ENCODE assay signal across 26 cellular contexts in the genomic region with DNA sequence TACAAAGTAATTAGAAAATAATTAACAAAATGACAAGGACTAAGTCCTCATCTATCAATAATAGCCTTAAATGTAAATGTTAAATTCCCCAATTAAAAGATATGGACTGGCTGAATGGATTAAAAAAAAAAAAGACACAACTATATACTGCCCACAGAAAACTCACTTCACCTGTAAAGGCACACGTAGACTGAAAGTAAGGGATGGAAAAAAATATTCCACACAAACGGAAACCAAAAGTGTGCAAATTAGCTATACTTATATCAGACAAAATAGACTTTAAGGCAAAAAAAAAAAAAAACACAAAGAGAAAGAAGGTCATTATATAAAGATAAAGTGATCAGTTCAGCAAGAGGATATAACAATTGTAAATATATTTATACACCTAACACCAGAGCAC.
"Had no signal": no experiment of that assay in that cellular context is flagged by ENCODE, and none has a peak within 500 bp of the region (broad histone marks: within the 10 kb centered on the region; RNA-seq: fewer than 3 reads in every experiment).

No MANE protein-coding gene starts in this region.

- H3K27me3 ChIP-seq: breast epithelium, heart left ventricle, ovary had no signal

- DNase-seq: activated CD4-positive, alpha-beta T cell treated with anti-CD3 and anti-CD28 coated beads for 4 hours; activated CD4-positive, alpha-beta T cell treated with anti-CD3 and anti-CD28 coated beads, Interleukin-2, amount 50 U/mL, for 4 hours; activated CD8-positive, alpha-beta memory T cell treated with anti-CD3 and anti-CD28 coated beads, Interleukin-2, amount 50 U/mL, for 4 hours; activated effector memory CD4-positive, alpha-beta T cell treated with Interleukin-2 at 50 U/mL for 16 hours; activated naive CD4-positive, alpha-beta T cell treated with Interleukin-2 at 50 U/mL for 16 hours; activated T-cell treated with anti-CD3 and anti-CD28 coated beads, Interleukin-2, amount 50 U/mL, for 1 hour; central memory CD4-positive, alpha-beta T cell; endodermal cell; foreskin fibroblast; heart left ventricle; naive B cell; nephron progenitor cell; ovary; stimulated activated CD4-positive, alpha-beta T cell treated with anti-CD3 and anti-CD28 coated beads, Interleukin-1b, Interleukin-23, amount 100 ng/mL, for 48 hours; stimulated activated naive CD4-positive, alpha-beta T cell; trophoblast cell had no signal

- H3K4me3 ChIP-seq: breast epithelium, heart left ventricle, ovary, prostate gland, smooth muscle cell, thoracic aorta had no signal

- ATAC-seq: esophagus mucosa, heart left ventricle, SK-N-SH treated with all-trans-retinoic acid at 6 μM for 48 hours had no signal

- H3K4me1 ChIP-seq: breast epithelium, prostate gland had no signal

- H3K4me3 Mint-ChIP-seq: dendritic cell treated with granulocyte-macrophage colony-stimulating factor and Interleukin-4, amounts not matched to agents 40 ng/mL and 50 ng/mL, for 4 days; endodermal cell; mesothelial cell of epicardium; naive B cell; nephron progenitor cell had no signal

- FAIRE-seq: urothelium cell line had no signal

- H3K9me3 Mint-ChIP-seq: dendritic cell treated with granulocyte-macrophage colony-stimulating factor and Interleukin-4, amounts not matched to agents 40 ng/mL and 50 ng/mL, for 4 days; mesothelial cell of epicardium; naive B cell; nephron progenitor cell had no signal

- H3K36me3 ChIP-seq: breast epithelium, heart left ventricle, ovary, prostate gland, thoracic aorta had no signal

- H3K27me3 Mint-ChIP-seq: dendritic cell treated with granulocyte-macrophage colony-stimulating factor and Interleukin-4, amounts not matched to agents 40 ng/mL and 50 ng/mL, for 4 days; naive B cell had no signal

- H3K27ac Mint-ChIP-seq: dendritic cell treated with granulocyte-macrophage colony-stimulating factor and Interleukin-4, amounts not matched to agents 40 ng/mL and 50 ng/mL, for 4 days; endodermal cell; mesothelial cell of epicardium; nephron progenitor cell had no signal

- H3K36me3 Mint-ChIP-seq: mesothelial cell of epicardium had no signal

- H3K9me3 ChIP-seq: breast epithelium, heart left ventricle, ovary, prostate gland, thoracic aorta had no signal

- H3K27ac ChIP-seq: breast epithelium, heart left ventricle, ovary, prostate gland, thoracic aorta, VCaP had no signal

- H3K4me1 Mint-ChIP-seq: naive B cell had no signal
